8 cellular contexts compared by ENCODE assay signal in genomic region chr2:66575625-66576371, GRCh38.
A peak's percentile ranks its signal among the peaks of the same experiment; 100 is the strongest.
DNase-seq lines count a peak whose midpoint lies in the region; ATAC-seq and TF ChIP-seq lines count a peak whose summit lies in the region.

No MANE protein-coding gene starts in this region.

- CTCF ChIA-PET in activated CD8-positive, alpha-beta T cell treated with anti-CD3 and anti-CD28 coated beads for 36 hours (lab: Charles Lee) = interaction anchor here (1.0 kb wide), 1 partner anchor 136 kb away, joined by 3 read pairs; no protein-coding TSS in a partner anchor

- no peak overlapping the region for H3K27ac Mint-ChIP-seq in activated CD8-positive, alpha-beta T cell treated with anti-CD3 and anti-CD28 coated beads for 36 hours

- H3K4me3 ChIP-seq in H7 (ENCODE audit: insufficient read depth, low read depth, low read length) = peak overlapping the region; percentile 47
- peak overlapping the region; percentile 68; the same call in 1 of the 2 replicates for H3K4me3 ChIP-seq in iPS DF 6.9 (ENCODE audit: low read length)
- H3K4me3 ChIP-seq in skeletal muscle satellite cell (ENCODE audit: low read length) = peak overlapping the region; percentile 73

- H3K27me3 Mint-ChIP-seq in activated CD8-positive, alpha-beta T cell treated with anti-CD3 and anti-CD28 coated beads for 36 hours = peaks cover 52% of the 10 kb centered on the region

- POLR2A ChIA-PET in activated CD8-positive, alpha-beta T cell treated with anti-CD3 and anti-CD28 coated beads for 36 hours (lab: Charles Lee) = no interaction called here

- H3K4me1 Mint-ChIP-seq in activated CD8-positive, alpha-beta T cell treated with anti-CD3 and anti-CD28 coated beads for 36 hours (ENCODE audit: low read depth) = peaks cover 8% of the 10 kb centered on the region

- no peaks in the 10 kb centered on the region for H3K9me3 ChIP-seq in iPS DF 6.9 (ENCODE audit: control insufficient read depth, insufficient read depth, low read length)
- H3K9me3 ChIP-seq in skeletal muscle satellite cell (replicated peaks; ENCODE audit: low read length) = no peaks in the 10 kb centered on the region

- intact Hi-C loops in activated CD8-positive, alpha-beta T cell treated with anti-CD3 and anti-CD28 coated beads for 36 hours (cut with micrococcal nuclease) = loop anchor here (2.0 kb wide), 1 partner anchor 147 kb away; no protein-coding TSS in a partner anchor

- H3K27ac ChIP-seq in iPS DF 6.9 (ENCODE audit: low read length) = no peak overlapping the region

- H3K36me3 ChIP-seq in H7 (replicated peaks; ENCODE audit: control insufficient read depth, insufficient read depth, low read length) = no peaks in the 10 kb centered on the region
- no peaks in the 10 kb centered on the region for H3K36me3 ChIP-seq in iPS DF 6.9 (ENCODE audit: control insufficient read depth, insufficient read depth, low read length)
- H3K36me3 ChIP-seq in skeletal muscle satellite cell (ENCODE audit: insufficient read depth, low read length) = no peaks in the 10 kb centered on the region

- WGBS in iPS DF 6.9 (ENCODE audit: insufficient coverage, insufficient read length) = no CpG with 5 or more reads among the region's 58 CpGs

- DNase-seq in H7 (peak; percentile 79), iPS DF 6.9 (ENCODE audit: low read depth, low spot score) (no peak), NCI-H1105 treated with DMSO at 0.1 percent for 48 hours (lab: John Stamatoyannopoulos, UW) (no peak)
- no peak for DNase-seq in activated CD8-positive, alpha-beta T cell treated with anti-CD3 and anti-CD28 coated beads for 36 hours
- no peak for DNase-seq in stimulated activated naive CD4-positive, alpha-beta T cell treated with Interleukin-2 at 50 U/mL for 16 hours (lab: John Stamatoyannopoulos, UW)

- peak overlapping the region; percentile 92 for H3K4me2 ChIP-seq in skeletal muscle satellite cell (ENCODE audit: low read length)

- H3K9ac ChIP-seq in skeletal muscle satellite cell (ENCODE audit: low read depth, low read length) = peak overlapping the region; percentile 61

- H3K9me3 Mint-ChIP-seq in activated CD8-positive, alpha-beta T cell treated with anti-CD3 and anti-CD28 coated beads for 36 hours = no peaks in the 10 kb centered on the region

- H3K4me3 Mint-ChIP-seq in activated CD8-positive, alpha-beta T cell treated with anti-CD3 and anti-CD28 coated beads for 36 hours = no peak overlapping the region

- no peak for TF ChIP-seq CTCF in activated CD8-positive, alpha-beta T cell treated with anti-CD3 and anti-CD28 coated beads for 36 hours (IDR thresholded peaks at IDR 0.05)

- peak; percentile 34 for ATAC-seq in activated CD8-positive, alpha-beta T cell treated with anti-CD3 and anti-CD28 coated beads for 36 hours
- ATAC-seq in HG03460 (IDR thresholded peaks at IDR 0.05; ENCODE audit: unreplicated experiment) = no peak
- ATAC-seq in GM21447 (IDR thresholded peaks at IDR 0.05; ENCODE audit: unreplicated experiment) = no peak

- H3K36me3 Mint-ChIP-seq in activated CD8-positive, alpha-beta T cell treated with anti-CD3 and anti-CD28 coated beads for 36 hours (ENCODE audit: low read depth) = no peaks in the 10 kb centered on the region

- H3K4me1 ChIP-seq in iPS DF 6.9 (ENCODE audit: control insufficient read depth, insufficient read depth, low read length) (peaks cover 2% of the 10 kb centered on the region; the same call in 1 of the 2 replicates), skeletal muscle satellite cell (ENCODE audit: control insufficient read depth, insufficient read depth, low read length) (peaks cover 14% of the 10 kb centered on the region)

- H3K27me3 ChIP-seq in H7 (ENCODE audit: control insufficient read depth, insufficient read depth, low read length) (peaks cover 54% of the 10 kb centered on the region), iPS DF 6.9 (ENCODE audit: control insufficient read depth, insufficient read depth, low read length) (peaks cover 34% of the 10 kb centered on the region), skeletal muscle satellite cell (ENCODE audit: control insufficient read depth, insufficient read depth, low read length) (peaks cover 46% of the 10 kb centered on the region)
